ENCODE assay signal across 1 cellular context in the genomic region with DNA sequence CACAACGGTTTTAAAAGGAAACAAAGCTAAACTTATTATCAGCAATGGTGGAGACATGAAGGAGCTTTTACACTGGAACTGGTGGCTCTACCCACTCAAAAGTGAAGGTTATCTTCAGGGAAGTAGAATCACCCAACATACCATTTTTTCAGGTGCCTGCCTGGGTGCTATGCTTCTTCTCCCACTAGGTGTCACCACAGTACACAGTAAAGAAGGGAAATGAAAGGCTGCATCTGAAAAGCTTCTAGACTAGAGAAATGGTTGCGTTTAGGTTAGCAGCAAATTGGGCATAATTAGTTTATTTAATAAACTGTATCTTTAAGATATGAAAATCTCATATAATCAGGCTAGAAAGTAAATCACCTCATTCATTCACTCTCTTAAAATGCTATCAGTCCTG.
TF ChIP-seq lines count a peak whose summit lies in the region.

No MANE protein-coding gene starts in this region.

TF ChIP-seq in HCT116, 20 proteins besides CTCF, POLR2A, EP300 and RAD21:
- TF ChIP-seq, protein P1, sequence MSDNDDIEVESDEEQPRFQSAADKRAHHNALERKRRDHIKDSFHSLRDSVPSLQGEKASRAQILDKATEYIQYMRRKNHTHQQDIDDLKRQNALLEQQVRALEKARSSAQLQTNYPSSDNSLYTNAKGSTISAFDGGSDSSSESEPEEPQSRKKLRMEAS (IDR thresholded peaks at IDR 0.05), result no peak
- TF ChIP-seq POLR2AphosphoS5 (IDR thresholded peaks at IDR 0.05; ENCODE audit: low read depth, low read length), result no peak
- TF ChIP-seq, protein P2, sequence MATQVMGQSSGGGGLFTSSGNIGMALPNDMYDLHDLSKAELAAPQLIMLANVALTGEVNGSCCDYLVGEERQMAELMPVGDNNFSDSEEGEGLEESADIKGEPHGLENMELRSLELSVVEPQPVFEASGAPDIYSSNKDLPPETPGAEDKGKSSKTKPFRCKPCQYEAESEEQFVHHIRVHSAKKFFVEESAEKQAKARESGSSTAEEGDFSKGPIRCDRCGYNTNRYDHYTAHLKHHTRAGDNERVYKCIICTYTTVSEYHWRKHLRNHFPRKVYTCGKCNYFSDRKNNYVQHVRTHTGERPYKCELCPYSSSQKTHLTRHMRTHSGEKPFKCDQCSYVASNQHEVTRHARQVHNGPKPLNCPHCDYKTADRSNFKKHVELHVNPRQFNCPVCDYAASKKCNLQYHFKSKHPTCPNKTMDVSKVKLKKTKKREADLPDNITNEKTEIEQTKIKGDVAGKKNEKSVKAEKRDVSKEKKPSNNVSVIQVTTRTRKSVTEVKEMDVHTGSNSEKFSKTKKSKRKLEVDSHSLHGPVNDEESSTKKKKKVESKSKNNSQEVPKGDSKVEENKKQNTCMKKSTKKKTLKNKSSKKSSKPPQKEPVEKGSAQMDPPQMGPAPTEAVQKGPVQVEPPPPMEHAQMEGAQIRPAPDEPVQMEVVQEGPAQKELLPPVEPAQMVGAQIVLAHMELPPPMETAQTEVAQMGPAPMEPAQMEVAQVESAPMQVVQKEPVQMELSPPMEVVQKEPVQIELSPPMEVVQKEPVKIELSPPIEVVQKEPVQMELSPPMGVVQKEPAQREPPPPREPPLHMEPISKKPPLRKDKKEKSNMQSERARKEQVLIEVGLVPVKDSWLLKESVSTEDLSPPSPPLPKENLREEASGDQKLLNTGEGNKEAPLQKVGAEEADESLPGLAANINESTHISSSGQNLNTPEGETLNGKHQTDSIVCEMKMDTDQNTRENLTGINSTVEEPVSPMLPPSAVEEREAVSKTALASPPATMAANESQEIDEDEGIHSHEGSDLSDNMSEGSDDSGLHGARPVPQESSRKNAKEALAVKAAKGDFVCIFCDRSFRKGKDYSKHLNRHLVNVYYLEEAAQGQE (IDR thresholded peaks at IDR 0.05; ENCODE audit: low read depth), result no peak
- no peak for TF ChIP-seq YY1 (IDR thresholded peaks at IDR 0.05; ENCODE audit: extremely low read depth, insufficient replicate concordance, low read depth, low read length)
- no peak for TF ChIP-seq SRF (IDR thresholded peaks at IDR 0.05; ENCODE audit: low read depth)
- TF ChIP-seq, protein P3, sequence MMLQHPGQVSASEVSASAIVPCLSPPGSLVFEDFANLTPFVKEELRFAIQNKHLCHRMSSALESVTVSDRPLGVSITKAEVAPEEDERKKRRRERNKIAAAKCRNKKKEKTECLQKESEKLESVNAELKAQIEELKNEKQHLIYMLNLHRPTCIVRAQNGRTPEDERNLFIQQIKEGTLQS (IDR thresholded peaks at IDR 0.05), result no peak
- TF ChIP-seq, protein P4, sequence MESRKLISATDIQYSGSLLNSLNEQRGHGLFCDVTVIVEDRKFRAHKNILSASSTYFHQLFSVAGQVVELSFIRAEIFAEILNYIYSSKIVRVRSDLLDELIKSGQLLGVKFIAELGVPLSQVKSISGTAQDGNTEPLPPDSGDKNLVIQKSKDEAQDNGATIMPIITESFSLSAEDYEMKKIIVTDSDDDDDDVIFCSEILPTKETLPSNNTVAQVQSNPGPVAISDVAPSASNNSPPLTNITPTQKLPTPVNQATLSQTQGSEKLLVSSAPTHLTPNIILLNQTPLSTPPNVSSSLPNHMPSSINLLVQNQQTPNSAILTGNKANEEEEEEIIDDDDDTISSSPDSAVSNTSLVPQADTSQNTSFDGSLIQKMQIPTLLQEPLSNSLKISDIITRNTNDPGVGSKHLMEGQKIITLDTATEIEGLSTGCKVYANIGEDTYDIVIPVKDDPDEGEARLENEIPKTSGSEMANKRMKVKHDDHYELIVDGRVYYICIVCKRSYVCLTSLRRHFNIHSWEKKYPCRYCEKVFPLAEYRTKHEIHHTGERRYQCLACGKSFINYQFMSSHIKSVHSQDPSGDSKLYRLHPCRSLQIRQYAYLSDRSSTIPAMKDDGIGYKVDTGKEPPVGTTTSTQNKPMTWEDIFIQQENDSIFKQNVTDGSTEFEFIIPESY (IDR thresholded peaks at IDR 0.05; ENCODE audit: extremely low read depth, insufficient replicate concordance, low read length), result no peak
- TF ChIP-seq EZH2 (IDR thresholded peaks at IDR 0.05), result no peak
